Comparison of ENCODE assay signal across 13 cellular contexts in the genomic region with DNA sequence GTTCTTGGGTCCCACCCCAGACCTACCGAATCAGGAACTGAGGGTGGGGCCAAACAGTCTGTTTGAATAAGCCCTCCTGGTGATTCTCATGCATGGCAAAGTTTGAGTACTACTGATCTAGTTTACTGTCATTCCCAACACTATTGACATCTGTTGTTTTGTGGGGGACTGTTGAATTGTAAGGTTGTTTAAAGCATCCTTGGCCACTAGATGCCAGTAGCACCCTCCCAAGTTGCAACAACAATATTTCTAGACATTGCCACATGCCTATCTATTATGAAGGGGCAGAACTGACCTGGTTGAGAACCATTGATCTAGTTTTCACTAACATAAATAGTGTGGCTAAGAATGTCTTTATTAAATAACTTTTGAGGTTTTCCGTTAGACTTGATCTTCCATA. TPM values are rescaled to one million over a fixed set of nuclear protein-coding genes. Genes with fewer than 3 reads are reported as not detected.
DNase-seq lines count a peak whose midpoint lies in the region; ATAC-seq and TF ChIP-seq lines count a peak whose summit lies in the region.
"Had no signal": no experiment of that assay in that cellular context is flagged by ENCODE, and none has a peak within 500 bp of the region (broad histone marks: within the 10 kb centered on the region; RNA-seq: fewer than 3 reads in every experiment).

No MANE protein-coding gene starts in this region.

- H3K27ac ChIP-seq in SK-N-SH (ENCODE audit: low read depth in 2 of 2, low read length in 1 of 2), result no peak overlapping the region
- no peak overlapping the region for H3K27ac ChIP-seq in foreskin keratinocyte
- H3K27ac ChIP-seq: left lung, spleen had no signal

- H3K9ac ChIP-seq in SK-N-SH, result no peak overlapping the region

- POLR2A ChIA-PET in BJ (lab: Charles Lee), result no interaction called here
- POLR2A ChIA-PET in SK-N-SH (lab: Yijun Ruan, JAX), result no interaction called here

- no peak overlapping the region for H2AFZ ChIP-seq in SK-N-SH (ENCODE audit: low read depth)

- peaks cover 36% of the 10 kb centered on the region for H4K20me1 ChIP-seq in SK-N-SH (ENCODE audit: insufficient read depth)

- peaks cover 8% of the 10 kb centered on the region for H3F3A ChIP-seq in SK-N-SH (replicated peaks; ENCODE audit: insufficient read depth)

- CTCF ChIA-PET in BJ (lab: Yijun Ruan, JAX), result no interaction called here
- CTCF ChIA-PET in SK-N-SH (lab: Yijun Ruan, JAX), result interaction anchor here (1.4 kb wide), 1 partner anchor 9 kb away, joined by 3 read pairs; no protein-coding TSS in a partner anchor

- no peaks in the 10 kb centered on the region for H3K4me1 ChIP-seq in SK-N-SH (ENCODE audit: control insufficient read depth in 1 of 2, insufficient read depth in 2 of 2, low read depth in 1 of 2, low read length in 1 of 2)
- H3K4me1 ChIP-seq in foreskin keratinocyte, result no peaks in the 10 kb centered on the region
- H3K4me1 ChIP-seq: left lung, spleen had no signal

- H3K27me3 ChIP-seq in BJ (ENCODE audit: control insufficient read depth, insufficient read depth, low read length) (no peaks in the 10 kb centered on the region), SK-N-SH (ENCODE audit: insufficient read depth) (no peaks in the 10 kb centered on the region; the same call in 1 of the 2 replicates), foreskin keratinocyte (no peaks in the 10 kb centered on the region)
- H3K27me3 ChIP-seq: left lung had no signal

- DNase-seq in BJ (ENCODE audit: low read depth) (no peak), SK-N-SH (no peak), foreskin keratinocyte (no peak), GM13976 (ENCODE audit: low spot score) (no peak), DMS153 (lab: John Stamatoyannopoulos, UW) (no peak)
- DNase-seq in stimulated activated naive CD4-positive, alpha-beta T cell treated with Interleukin-2 at 50 U/mL for 16 hours (lab: John Stamatoyannopoulos, UW), result no peak
- DNase-seq: activated naive CD4-positive, alpha-beta T cell treated with anti-CD3 and anti-CD28 coated beads, Interleukin-2, amount 50 U/mL, for 16 hours; left lung; NCI-H2029 treated with DMSO at 0.1 percent for 48 hours; spleen; substantia nigra; SW 1271 had no signal

- in situ Hi-C loops in GM13976 (cut with MboI; ENCODE audit: low sequenced_read_pairs, unreplicated experiment), result no loop called here

- no peaks in the 10 kb centered on the region for H3K9me2 ChIP-seq in SK-N-SH

- peak; percentile 33; the same call in 1 of the 2 replicates for TF ChIP-seq RAD21 in SK-N-SH (IDR thresholded peaks at IDR 0.05; ENCODE audit: low read length)

- WGBS in SK-N-SH (ENCODE audit: low lambda C conversion rate), result 40% methylated on average over 2 of the region's 2 CpGs

- H3K36me3 ChIP-seq in BJ (ENCODE audit: control insufficient read depth, insufficient read depth, low read length) (peaks cover 12% of the 10 kb centered on the region), SK-N-SH (replicated peaks in 1 of 2; ENCODE audit: control insufficient read depth in 1 of 2, insufficient read depth in 2 of 2, low read length in 1 of 2) (peaks cover 40 to 43% of the 10 kb centered on the region in 2 experiments)

- H3K4me2 ChIP-seq in SK-N-SH, result no peak overlapping the region

- no peak overlapping the region for H3K4me3 ChIP-seq in BJ (ENCODE audit: low read depth, low read length)
- H3K4me3 ChIP-seq in GM12875 (ENCODE audit: low read depth, low read length), result no peak overlapping the region
- H3K4me3 ChIP-seq in SK-N-SH (ENCODE audit: low read depth in 2 of 2, low read length in 1 of 2), result no peak overlapping the region
- H3K4me3 ChIP-seq: left lung, spleen had no signal

- TF ChIP-seq CTCF in BJ (IDR thresholded peaks at IDR 0.05; ENCODE audit: insufficient read depth, low read depth, low read length) (peak; percentile 7; the same call in 1 of the 2 replicates), GM12875 (IDR thresholded peaks at IDR 0.05; ENCODE audit: borderline replicate concordance, insufficient read depth, low read depth, low read length) (peak; percentile 32; the same call in 1 of the 2 replicates), SK-N-SH (IDR thresholded peaks at IDR 0.05) (peak; percentile 47), foreskin keratinocyte (conservative IDR thresholded peaks at IDR 0.05) (peak; percentile 43), GM13976 (IDR thresholded peaks at IDR 0.05; ENCODE audit: borderline replicate concordance, control extremely low read depth, extremely low read depth, insufficient read depth, missing control alignments) (no peak)

- ATAC-seq in foreskin keratinocyte, result peak; percentile 47
- ATAC-seq: left lung had no signal

- TF ChIP-seq EP300 in SK-N-SH (IDR thresholded peaks at IDR 0.05; ENCODE audit: borderline replicate concordance in 1 of 2, low read depth in 1 of 2, low read length in 1 of 2), result no peak

- H3K79me2 ChIP-seq in SK-N-SH (ENCODE audit: insufficient read depth), result peaks cover 22% of the 10 kb centered on the region

- H3K9me3 ChIP-seq in SK-N-SH, result no peaks in the 10 kb centered on the region
- H3K9me3 ChIP-seq: left lung, spleen had no signal

TF ChIP-seq in SK-N-SH, 30 proteins besides CTCF, POLR2A, EP300 and RAD21:
- TF ChIP-seq, protein P1, sequence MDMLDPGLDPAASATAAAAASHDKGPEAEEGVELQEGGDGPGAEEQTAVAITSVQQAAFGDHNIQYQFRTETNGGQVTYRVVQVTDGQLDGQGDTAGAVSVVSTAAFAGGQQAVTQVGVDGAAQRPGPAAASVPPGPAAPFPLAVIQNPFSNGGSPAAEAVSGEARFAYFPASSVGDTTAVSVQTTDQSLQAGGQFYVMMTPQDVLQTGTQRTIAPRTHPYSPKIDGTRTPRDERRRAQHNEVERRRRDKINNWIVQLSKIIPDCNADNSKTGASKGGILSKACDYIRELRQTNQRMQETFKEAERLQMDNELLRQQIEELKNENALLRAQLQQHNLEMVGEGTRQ (IDR thresholded peaks at IDR 0.05; ENCODE audit: borderline replicate concordance, low read depth, low read length), result no peak
- no peak for TF ChIP-seq JUND (IDR thresholded peaks at IDR 0.05)
- TF ChIP-seq SIN3A (IDR thresholded peaks at IDR 0.05; ENCODE audit: borderline replicate concordance, low read depth, low read length), result no peak
- TF ChIP-seq GABPA (IDR thresholded peaks at IDR 0.05; ENCODE audit: low read depth), result no peak
- no peak for TF ChIP-seq NFIC (IDR thresholded peaks at IDR 0.05; ENCODE audit: borderline replicate concordance)
- no peak for TF ChIP-seq TAF1 (IDR thresholded peaks at IDR 0.05; ENCODE audit: borderline replicate concordance, low read depth, low read length)
- no peak for TF ChIP-seq TCF12 (IDR thresholded peaks at IDR 0.05)
- no peak for TF ChIP-seq FOXM1 (IDR thresholded peaks at IDR 0.05; ENCODE audit: low read depth)
- TF ChIP-seq EZH2phosphoT487 (IDR thresholded peaks at IDR 0.05; ENCODE audit: borderline replicate concordance, low read depth), result no peak
- TF ChIP-seq SMC3 (IDR thresholded peaks at IDR 0.05; ENCODE audit: low read depth, low read length), result no peak
- TF ChIP-seq CHD2 (IDR thresholded peaks at IDR 0.05; ENCODE audit: low read length, partially characterized antibody), result no peak
- no peak for TF ChIP-seq FOXJ3 (CRISPR knock-in tag; IDR thresholded peaks at IDR 0.05)
- TF ChIP-seq ELF1 (IDR thresholded peaks at IDR 0.05), result no peak
- no peak for TF ChIP-seq RCOR1 (IDR thresholded peaks at IDR 0.05; ENCODE audit: low read length)
- TF ChIP-seq RFX5 (IDR thresholded peaks at IDR 0.05; ENCODE audit: low read length), result no peak
- TF ChIP-seq, protein P2, sequence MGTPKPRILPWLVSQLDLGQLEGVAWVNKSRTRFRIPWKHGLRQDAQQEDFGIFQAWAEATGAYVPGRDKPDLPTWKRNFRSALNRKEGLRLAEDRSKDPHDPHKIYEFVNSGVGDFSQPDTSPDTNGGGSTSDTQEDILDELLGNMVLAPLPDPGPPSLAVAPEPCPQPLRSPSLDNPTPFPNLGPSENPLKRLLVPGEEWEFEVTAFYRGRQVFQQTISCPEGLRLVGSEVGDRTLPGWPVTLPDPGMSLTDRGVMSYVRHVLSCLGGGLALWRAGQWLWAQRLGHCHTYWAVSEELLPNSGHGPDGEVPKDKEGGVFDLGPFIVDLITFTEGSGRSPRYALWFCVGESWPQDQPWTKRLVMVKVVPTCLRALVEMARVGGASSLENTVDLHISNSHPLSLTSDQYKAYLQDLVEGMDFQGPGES (IDR thresholded peaks at IDR 0.05; ENCODE audit: low read depth, low read length), result no peak
- TF ChIP-seq MEF2A (IDR thresholded peaks at IDR 0.05; ENCODE audit: borderline replicate concordance, low read depth), result no peak
- TF ChIP-seq, protein P3, sequence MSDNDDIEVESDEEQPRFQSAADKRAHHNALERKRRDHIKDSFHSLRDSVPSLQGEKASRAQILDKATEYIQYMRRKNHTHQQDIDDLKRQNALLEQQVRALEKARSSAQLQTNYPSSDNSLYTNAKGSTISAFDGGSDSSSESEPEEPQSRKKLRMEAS (IDR thresholded peaks at IDR 0.05; ENCODE audit: low read depth), result no peak
- no peak for TF ChIP-seq POLR2AphosphoS5 (IDR thresholded peaks at IDR 0.05; ENCODE audit: low read depth, low read length)
- TF ChIP-seq NRF1 (IDR thresholded peaks at IDR 0.05; ENCODE audit: low read depth, low read length), result no peak

RNA-seq across cellular contexts. Expression of a gene that starts 15.1 kb away (rescaled TPM):
- polyA plus RNA-seq in BJ (2011; rRNA removed) (11.9 and 21.1 TPM in 2 replicates), SK-N-SH (2012; rRNA removed) (11.6 and 12.5 TPM in 2 replicates), foreskin keratinocyte (9.9 and 11.7 TPM in 2 replicates)
- polyA minus RNA-seq in BJ (2011; rRNA and poly(A)+ RNA removed), result 7.9 and 10.7 TPM in 2 replicates
- 17.2 and 19.6 TPM in 2 replicates for polyA plus RNA-seq in SK-N-SH (2012; cell fraction: cytosol; rRNA removed)
- 6.8 and 7.7 TPM in 2 replicates for polyA plus RNA-seq in SK-N-SH (2012; cell fraction: nucleus; rRNA removed)
- total RNA-seq in foreskin keratinocyte, result 19.2 and 19.4 TPM in 2 replicates

RNA-seq across cellular contexts. Expression of a gene that starts 20.3 kb away (rescaled TPM):
- 474 and 622 TPM in 2 replicates for polyA plus RNA-seq in BJ (2011; rRNA removed)
- 106 and 196 TPM in 2 replicates for polyA minus RNA-seq in BJ (2011; rRNA and poly(A)+ RNA removed)
- 260 and 405 TPM in 2 replicates for polyA plus RNA-seq in SK-N-SH (2012; rRNA removed)
- polyA plus RNA-seq in SK-N-SH (2012; cell fraction: cytosol; rRNA removed), result 346 and 382 TPM in 2 replicates
- polyA plus RNA-seq in SK-N-SH (2012; cell fraction: nucleus; rRNA removed), result 164 and 325 TPM in 2 replicates
- 302 and 309 TPM in 2 replicates for total RNA-seq in foreskin keratinocyte
- polyA plus RNA-seq in foreskin keratinocyte, result 275 and 317 TPM in 2 replicates
